In genomic region chr3:45904931-45905330, GRCh38 we compare ENCODE assay signal across 26 cellular contexts. TPM values are rescaled to one million over a fixed set of nuclear protein-coding genes. Genes with fewer than 3 reads are reported as not detected.
DNase-seq lines count a peak whose midpoint lies in the region; ATAC-seq and TF ChIP-seq lines count a peak whose summit lies in the region.
"Had no signal": no experiment of that assay in that cellular context is flagged by ENCODE, and none has a peak within 500 bp of the region (broad histone marks: within the 10 kb centered on the region; RNA-seq: fewer than 3 reads in every experiment).

No MANE protein-coding gene starts in this region.

- H3K4me3 ChIP-seq in Jurkat, Clone E6-1 (ENCODE audit: low read length): no peak overlapping the region
- H3K4me3 ChIP-seq in psoas muscle: no peak overlapping the region
- H3K4me3 ChIP-seq: pancreas, right lobe of liver had no signal

- DNase-seq in GM10266 (ENCODE audit: extremely low spot score): peak; percentile 58
- DNase-seq in Jurkat, Clone E6-1 (ENCODE audit: low read depth, low spot score): peak; percentile 48
- no peak for DNase-seq in natural killer cell
- DNase-seq in NCI-H69 (lab: John Stamatoyannopoulos, UW): no peak
- no peak for DNase-seq in G401 (ENCODE audit: low spot score)
- DNase-seq in psoas muscle: no peak
- DNase-seq: activated CD4-positive, alpha-beta T cell treated with anti-CD3 and anti-CD28 coated beads, Interleukin-2, amount 50 U/mL, for 48 hours; brain microvascular endothelial cell; DMS79 treated with DMSO at 0.1 percent for 48 hours; kidney; NCI-H1092; NCI-H2081 treated with DMSO at 0.1 percent for 48 hours; NCI-H524; pancreas; right lobe of liver; SHP77; stimulated activated naive CD4-positive, alpha-beta T cell treated with Interleukin-2 at 50 U/mL for 16 hours; T-helper 1 cell had no signal

- peak overlapping the region in 1 of 2 donors; percentile 52 for H3K27ac Mint-ChIP-seq in natural killer cell
- H3K27ac Mint-ChIP-seq: type B pancreatic cell had no signal

- H3K9me3 ChIP-seq in psoas muscle: no peaks in the 10 kb centered on the region
- H3K9me3 ChIP-seq: pancreas, right lobe of liver had no signal

- H3K27me3 Mint-ChIP-seq in natural killer cell (ENCODE audit: low read depth in 2 of 2): no peaks in the 10 kb centered on the region
- H3K27me3 Mint-ChIP-seq: type B pancreatic cell had no signal

- ATAC-seq in GM18907 (IDR thresholded peaks at IDR 0.05; ENCODE audit: unreplicated experiment) (peak; percentile 42), natural killer cell (peak in 2 of 3 donors; percentile 52 to 60), psoas muscle (no peak)
- ATAC-seq: HCT116, pancreas, right lobe of liver had no signal

- peaks cover 4 to 23% of the 10 kb centered on the region in 2 donors for H3K36me3 ChIP-seq in psoas muscle (ENCODE audit: insufficient read depth in 1 of 2, low read depth in 1 of 2)
- H3K36me3 ChIP-seq: brain microvascular endothelial cell, pancreas, right lobe of liver had no signal

- intact Hi-C loops in natural killer cell (cut with micrococcal nuclease) (no loop called here), psoas muscle (cut with DNase I) (loop anchor here (5.0 kb wide), 1 partner anchor 143 kb away; no protein-coding TSS in a partner anchor)

- H3K9me3 Mint-ChIP-seq in natural killer cell: no peaks in the 10 kb centered on the region
- H3K9me3 Mint-ChIP-seq: type B pancreatic cell had no signal

- in situ Hi-C loops in G401 (cut with HindIII; ENCODE audit: low sequenced_read_pairs): no loop called here

- no peaks in the 10 kb centered on the region for H3K27me3 ChIP-seq in psoas muscle (ENCODE audit: insufficient read depth in 3 of 3, low read length in 2 of 3)
- H3K27me3 ChIP-seq: brain microvascular endothelial cell, pancreas, right lobe of liver had no signal

- no peak overlapping the region for H3K4me3 Mint-ChIP-seq in natural killer cell
- H3K4me3 Mint-ChIP-seq: type B pancreatic cell had no signal

- peaks cover 36 to 49% of the 10 kb centered on the region in 2 donors for H3K4me1 Mint-ChIP-seq in natural killer cell

- H3K36me3 Mint-ChIP-seq in natural killer cell: no peaks in the 10 kb centered on the region
- H3K36me3 Mint-ChIP-seq: type B pancreatic cell had no signal

- no peak for TF ChIP-seq CTCF in GM10266 (IDR thresholded peaks at IDR 0.05; ENCODE audit: control insufficient read depth, insufficient read depth, low read depth, missing control alignments)
- TF ChIP-seq CTCF in natural killer cell (IDR thresholded peaks at IDR 0.05): no peak
- TF ChIP-seq CTCF in psoas muscle (IDR thresholded peaks at IDR 0.05): no peak

- WGBS in psoas muscle, 3 donors: 85 to 91% (median 90%) methylated on average over 3 of the region's 3 CpGs

- no peak overlapping the region for H3K27ac ChIP-seq in psoas muscle
- H3K27ac ChIP-seq: brain microvascular endothelial cell, pancreas, right lobe of liver had no signal

- H3K4me1 ChIP-seq in psoas muscle: peaks cover 7% of the 10 kb centered on the region
- H3K4me1 ChIP-seq: pancreas, right lobe of liver had no signal

RNA-seq across cellular contexts. Expression of gene CCR9, which starts 18.6 kb away (rescaled TPM):
- 1.5 TPM for polyA plus RNA-seq in Jurkat, Clone E6-1 (2012; ENCODE audit: insufficient read depth, insufficient read length)
- total RNA-seq in natural killer cell (under 1 TPM in 1 of 3 donors, not detected in 2; 0.27 TPM), psoas muscle (not detected)
- not detected in 2 replicates for total RNA-seq in G401 (2014; rRNA removed; shearing (Covaris generic))
- under 1 TPM in 1 of 3 donors, not detected in 2; 0.03 TPM for polyA plus RNA-seq in psoas muscle
- total RNA-seq: endothelial cell of umbilical vein, HT-29, LHCN-M2, lung microvascular endothelial cell had no signal
- polyA plus RNA-seq: endothelial cell of umbilical vein, pancreas had no signal

RNA-seq across cellular contexts. Expression of gene CXCR6, which starts 38.3 kb away (rescaled TPM):
- polyA plus RNA-seq in Jurkat, Clone E6-1 (2012; ENCODE audit: insufficient read depth, insufficient read length): 0.38 TPM
- total RNA-seq in natural killer cell (1 to 10 TPM in 2 of 3 donors, under 1 TPM in 1; 0.95 to 2.1 (median 1.7) TPM), psoas muscle (under 1 TPM in 1 of 4 donors, not detected in 3; 0.50 TPM)
- total RNA-seq in G401 (2014; rRNA removed; shearing (Covaris generic)): 0.27 TPM in 1 of 2 replicates, not detected in the other
- polyA plus RNA-seq in psoas muscle: under 1 TPM in 2 of 3 donors, not detected in 1; 0.05 to 0.10 TPM
- total RNA-seq: endothelial cell of umbilical vein, HT-29, LHCN-M2, lung microvascular endothelial cell, OCI-LY7 had no signal
- polyA plus RNA-seq: endothelial cell of umbilical vein had no signal

Comparison
In these comparisons a context has a peak if more than half of its experiments do, and no peak if none do; other contexts are left out.
1. DNase-seq: peak in GM10266 (single experiment) and Jurkat, Clone E6-1 (single experiment); none in natural killer cell (single experiment), NCI-H69 (single experiment), G401 (single experiment) and psoas muscle (0 of 2).
2. ATAC-seq: peak in GM18907 (single experiment) and natural killer cell (2 of 3); none in psoas muscle (0 of 4).